Comparison of ENCODE assay signal across 8 cellular contexts in the genomic region with DNA sequence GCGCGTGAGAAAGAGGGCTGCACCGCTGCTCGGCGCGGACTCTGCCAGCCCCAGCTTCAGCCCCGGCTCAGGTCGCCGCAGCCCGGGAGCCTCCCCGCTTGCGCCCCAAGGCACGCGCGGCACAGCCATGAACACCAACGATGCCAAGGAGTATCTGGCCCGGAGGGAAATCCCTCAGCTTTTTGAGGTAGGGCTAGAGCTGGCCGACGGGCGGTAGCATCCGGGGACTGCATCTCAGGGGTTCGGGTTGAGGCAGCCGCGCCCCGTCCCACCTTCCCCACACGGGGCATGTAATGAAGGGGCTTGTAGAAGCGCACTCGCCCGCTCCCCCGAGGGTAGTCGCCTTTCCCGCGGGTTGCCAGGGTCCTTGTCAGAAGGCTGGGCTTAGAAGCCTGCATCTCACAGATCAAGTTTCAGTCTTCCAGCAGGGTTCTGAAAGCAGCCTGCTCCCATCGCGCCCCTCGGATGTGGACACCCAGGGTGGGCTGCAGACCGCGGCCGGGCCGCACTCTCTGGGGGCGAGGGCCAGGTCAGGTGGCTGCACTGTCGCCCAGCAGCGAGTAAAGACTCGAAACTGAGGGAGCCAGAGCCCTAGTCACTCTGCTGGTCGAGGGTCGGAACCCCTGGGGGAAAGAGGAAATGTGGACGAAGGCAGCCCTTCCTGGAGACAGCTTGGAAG. TPM values are rescaled to one million over a fixed set of nuclear protein-coding genes. Genes with fewer than 3 reads are reported as not detected.
DNase-seq lines count a peak whose midpoint lies in the region; ATAC-seq and TF ChIP-seq lines count a peak whose summit lies in the region.

No MANE protein-coding gene starts in this region.

- POLR2A ChIA-PET in CD4-positive, alpha-beta T cell (lab: Charles Lee): interaction anchor here (0.5 to 3.6 kb wide), 16 partner anchors 13 to 696 kb away, joined by 3 to 35 read pairs (median 8); partner anchors contain the start of genes FUBP1, PIGK and ZZZ3

- peak; percentile 59 for ATAC-seq in CD4-positive, alpha-beta T cell (ENCODE audit: poor library complexity)
- ATAC-seq in GM21390 (IDR thresholded peaks at IDR 0.05; ENCODE audit: unreplicated experiment): peak; percentile 34

- no peak for TF ChIP-seq CTCF in CD4-positive, alpha-beta T cell (IDR thresholded peaks at IDR 0.05)
- TF ChIP-seq CTCF in glutamatergic neuron (IDR thresholded peaks at IDR 0.05; ENCODE audit: partially characterized antibody, unreplicated experiment): no peak

- no peaks in the 10 kb centered on the region for H3K27me3 ChIP-seq in CD4-positive, alpha-beta T cell (ENCODE audit: control insufficient read depth, insufficient read depth, low read length)
- peaks cover 27% of the 10 kb centered on the region for H3K27me3 ChIP-seq in trophoblast cell (ENCODE audit: insufficient read depth, low read length)

- no peak overlapping the region for H2AK5ac ChIP-seq in trophoblast cell (ENCODE audit: low read length)

- H3K79me2 ChIP-seq in trophoblast cell (ENCODE audit: control insufficient read depth, insufficient read depth, low read length, poor library complexity): no peaks in the 10 kb centered on the region

- WGBS in trophoblast cell (ENCODE audit: extremely low coverage, insufficient coverage, insufficient read length): no CpG with 5 or more reads among the region's 47 CpGs

- peak overlapping the region; percentile 74 for H3K4me3 ChIP-seq in trophoblast cell (ENCODE audit: low read depth, low read length)

- CTCF ChIA-PET in CD4-positive, alpha-beta T cell (lab: Charles Lee): no interaction called here

- intact Hi-C loops in CD4-positive, alpha-beta T cell (cut with DNase I, micrococcal nuclease): loop anchor here (5.0 kb wide), 2 partner anchors 65 to 150 kb away; partner anchors contain the start of gene PIGK (in 1 of the 2)

- no peaks in the 10 kb centered on the region for H3K27me3 Mint-ChIP-seq in CD4-positive, alpha-beta T cell
- H3K27me3 Mint-ChIP-seq in glutamatergic neuron (ENCODE audit: unreplicated experiment): peaks cover 11% of the 10 kb centered on the region

- H3K36me3 Mint-ChIP-seq in CD4-positive, alpha-beta T cell (ENCODE audit: low read depth): peaks cover 5% of the 10 kb centered on the region
- no peaks in the 10 kb centered on the region for H3K36me3 Mint-ChIP-seq in glutamatergic neuron (ENCODE audit: unreplicated experiment)

- H2BK120ac ChIP-seq in trophoblast cell (ENCODE audit: insufficient read depth, low read length, poor library complexity): no peak overlapping the region

- peak overlapping the region; percentile 51 for H3K27ac ChIP-seq in CD4-positive, alpha-beta T cell (ENCODE audit: low read depth, low read length)
- H3K27ac ChIP-seq in trophoblast cell (ENCODE audit: low read depth, low read length): no peak overlapping the region

- no peaks in the 10 kb centered on the region for H3K79me1 ChIP-seq in trophoblast cell (ENCODE audit: low read length)

- H3K4me3 Mint-ChIP-seq in CD4-positive, alpha-beta T cell: peak overlapping the region; percentile 88
- H3K4me3 Mint-ChIP-seq in glutamatergic neuron (ENCODE audit: unreplicated experiment): peak overlapping the region; percentile 80

- H3K23ac ChIP-seq in trophoblast cell (ENCODE audit: low read length): no peak overlapping the region

- peak; percentile 10 to 47 (median 26) for DNase-seq in CD4-positive, alpha-beta T cell
- peak; percentile 53 for DNase-seq in NCI-H510A (lab: John Stamatoyannopoulos, UW)
- DNase-seq in activated effector memory CD4-positive, alpha-beta T cell treated with anti-CD3 and anti-CD28 coated beads, Interleukin-2, amount 50 U/mL, for 16 hours: peak; percentile 70
- DNase-seq in glutamatergic neuron: peak; percentile 38
- DNase-seq in trophoblast cell: peak in 1 of 2 donors; percentile 12
- DNase-seq in GF-D8 (lab: John Stamatoyannopoulos, UW): no peak
- DNase-seq in occipital lobe (lab: John Stamatoyannopoulos, UW): no peak

- peak overlapping the region; percentile 62 for H3K27ac Mint-ChIP-seq in CD4-positive, alpha-beta T cell
- no peak overlapping the region for H3K27ac Mint-ChIP-seq in glutamatergic neuron (ENCODE audit: unreplicated experiment)

- H3K4ac ChIP-seq in trophoblast cell (ENCODE audit: low read depth, low read length): no peak overlapping the region

- H3K14ac ChIP-seq in trophoblast cell (ENCODE audit: low read length): no peak overlapping the region

- peak overlapping the region; percentile 79 for H3K4me2 ChIP-seq in trophoblast cell (ENCODE audit: low read length)

- H3K18ac ChIP-seq in trophoblast cell (ENCODE audit: low read length): no peak overlapping the region

- H2BK12ac ChIP-seq in trophoblast cell (ENCODE audit: low read length): no peak overlapping the region

- H2BK5ac ChIP-seq in trophoblast cell (ENCODE audit: low read depth, low read length, poor library complexity): no peak overlapping the region

- no peaks in the 10 kb centered on the region for H3K9me3 ChIP-seq in CD4-positive, alpha-beta T cell (ENCODE audit: control insufficient read depth, low read length)
- no peaks in the 10 kb centered on the region for H3K9me3 ChIP-seq in trophoblast cell (ENCODE audit: insufficient read depth, low read depth, low read length)

- H2AFZ ChIP-seq in trophoblast cell (ENCODE audit: insufficient read depth, low read length, poor library complexity): no peak overlapping the region

- peaks cover 7 to 10% of the 10 kb centered on the region in 2 experiments for H3K4me1 ChIP-seq in trophoblast cell (ENCODE audit: control insufficient read depth in 1 of 2, insufficient read depth in 2 of 2, low read length in 2 of 2)

- no peak overlapping the region for H4K91ac ChIP-seq in trophoblast cell (ENCODE audit: low read depth, low read length)

- no peak overlapping the region for H3K9ac ChIP-seq in trophoblast cell (ENCODE audit: low read length)

- H4K8ac ChIP-seq in trophoblast cell (ENCODE audit: low read depth, low read length): no peak overlapping the region

- no peaks in the 10 kb centered on the region for H3K36me3 ChIP-seq in trophoblast cell (ENCODE audit: control insufficient read depth in 1 of 2, insufficient read depth in 2 of 2, low read length in 2 of 2)

- no peaks in the 10 kb centered on the region for H3K9me3 Mint-ChIP-seq in CD4-positive, alpha-beta T cell
- no peaks in the 10 kb centered on the region for H3K9me3 Mint-ChIP-seq in glutamatergic neuron (ENCODE audit: unreplicated experiment)

- no peak overlapping the region for H4K12ac ChIP-seq in trophoblast cell (ENCODE audit: low read depth, low read length)

- H3K4me1 Mint-ChIP-seq in CD4-positive, alpha-beta T cell (ENCODE audit: low read depth): peaks cover 55% of the 10 kb centered on the region
- peaks cover 2% of the 10 kb centered on the region for H3K4me1 Mint-ChIP-seq in glutamatergic neuron (ENCODE audit: low read depth, unreplicated experiment)

RNA-seq across cellular contexts. Expression of gene AK5, which starts 0.5 kb away (rescaled TPM):
- 10 to 100 TPM; 32.0 TPM for total RNA-seq in CD4-positive, alpha-beta T cell
- 0.91 TPM for total RNA-seq in glutamatergic neuron (ENCODE audit: unreplicated experiment)
- polyA plus RNA-seq in trophoblast cell (2013): 0.10 and 0.11 TPM in 2 replicates
- 27.8 TPM for total RNA-seq in occipital lobe

Comparison
In these comparisons a context has a peak if more than half of its experiments do, and no peak if none do; other contexts are left out.
1. DNase-seq: peak in CD4-positive, alpha-beta T cell (10 of 10), NCI-H510A (single experiment), activated effector memory CD4-positive, alpha-beta T cell treated with anti-CD3 and anti-CD28 coated beads, Interleukin-2, amount 50 U/mL, for 16 hours (single experiment) and glutamatergic neuron (single experiment); none in GF-D8 (single experiment) and occipital lobe (single experiment).
2. RNA of gene AK5, which starts 0.5 kb away (total RNA-seq): 32.0 TPM in CD4-positive, alpha-beta T cell and 27.8 TPM in occipital lobe (single experiment); 0.91 TPM in glutamatergic neuron (single experiment); every median in the first group is over 10 times any median in the second.